ENCODE assay signal across 21 cellular contexts in the genomic region with DNA sequence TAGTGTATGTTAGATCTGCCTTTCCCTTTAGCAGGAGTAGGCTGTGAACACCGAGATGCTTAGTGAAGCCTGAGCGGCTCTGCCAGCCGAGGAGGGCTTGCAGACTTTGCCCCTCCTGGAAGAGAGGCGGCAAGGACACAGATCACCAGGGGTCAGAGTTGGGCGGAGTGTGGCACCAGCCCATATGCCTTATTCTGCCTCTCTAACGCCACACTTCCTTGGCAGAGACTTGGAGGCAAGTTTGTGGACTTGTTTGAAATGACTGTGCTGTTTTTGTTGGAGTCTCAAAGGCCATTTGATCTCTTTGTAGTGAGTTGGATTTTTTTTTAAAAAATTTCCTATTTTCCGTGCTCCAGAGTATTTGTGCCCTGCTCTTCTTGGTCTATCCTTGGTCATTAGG. TPM values are rescaled to one million over a fixed set of nuclear protein-coding genes. Genes with fewer than 3 reads are reported as not detected.
"Had no signal": no experiment of that assay in that cellular context is flagged by ENCODE, and none has a peak within 500 bp of the region (broad histone marks: within the 10 kb centered on the region; RNA-seq: fewer than 3 reads in every experiment).

No MANE protein-coding gene starts in this region.

- H3K27me3 ChIP-seq: foreskin keratinocyte, hepatocyte, upper lobe of right lung had no signal

- H3K27ac ChIP-seq: cardiac muscle cell, foreskin keratinocyte, hepatocyte, upper lobe of right lung had no signal

- H3K4me3 ChIP-seq: cardiac muscle cell, hepatocyte, upper lobe of right lung had no signal

- H3K4me1 ChIP-seq: upper lobe of right lung had no signal

- DNase-seq: activated B cell treated with CpG ODN at 0.5 μM for 24 hours; activated CD4-positive, alpha-beta memory T cell treated with anti-CD3 and anti-CD28 coated beads, Interleukin-2, amount 10 ng/mL, durations not matched to agents 7 days and 5 days; activated CD4-positive, alpha-beta T cell treated with anti-CD3 and anti-CD28 coated beads for 4 hours; activated CD8-positive, alpha-beta memory T cell treated with anti-CD3 and anti-CD28 coated beads, Interleukin-2, amount 10 ng/mL, durations not matched to agents 7 days and 5 days; activated naive CD4-positive, alpha-beta T cell treated with Interleukin-2 at 50 U/mL for 16 hours; activated naive CD8-positive, alpha-beta T cell treated with anti-CD3 and anti-CD28 coated beads, Interleukin-2, amount 10 ng/mL, durations not matched to agents 7 days and 5 days; endodermal cell; foreskin keratinocyte; stimulated activated CD4-positive, alpha-beta T cell treated with anti-CD3 and anti-CD28 coated beads, Interleukin-2, amount 100 ng/mL, for 24 hours; T-cell; upper lobe of right lung had no signal

- H3K36me3 ChIP-seq: cardiac muscle cell, upper lobe of right lung had no signal

- H3K9me3 ChIP-seq: upper lobe of right lung had no signal

- ATAC-seq: activated CD8-positive, alpha-beta memory T cell treated with anti-CD3 and anti-CD28 coated beads, Interleukin-2, amount 10 ng/mL, durations not matched to agents 7 days and 5 days; foreskin keratinocyte; natural killer cell treated with Interleukin-12 subunit alpha and Interleukin-12 subunit beta and Interleukin-15 and Interleukin-18, amount 100 ng/mL, for 72 hours; T-cell; upper lobe of right lung had no signal

RNA-seq across cellular contexts. Expression of a gene that starts 44.5 kb away (rescaled TPM):
- total RNA-seq: activated B cell treated with CpG ODN at 0.5 μM for 24 hours; activated CD4-positive, alpha-beta memory T cell treated with anti-CD3 and anti-CD28 coated beads, Interleukin-2, amount 10 ng/mL, durations not matched to agents 7 days and 5 days; activated CD8-positive, alpha-beta memory T cell treated with anti-CD3 and anti-CD28 coated beads, Interleukin-2, amount 10 ng/mL, durations not matched to agents 7 days and 5 days; activated naive CD8-positive, alpha-beta T cell treated with anti-CD3 and anti-CD28 coated beads, Interleukin-2, amount 10 ng/mL, durations not matched to agents 7 days and 5 days; cardiac muscle cell; chondrocyte; endodermal cell; epithelial cell of proximal tubule; fibroblast of lung; foreskin keratinocyte; hepatocyte; mesothelial cell of epicardium; natural killer cell treated with Interleukin-12 subunit alpha and Interleukin-12 subunit beta and Interleukin-15 and Interleukin-18, amount 100 ng/mL, for 72 hours; occipital lobe; posterior vena cava; T-cell; temporal lobe; upper lobe of right lung had no signal
